ENCODE assay signal across 19 cellular contexts in genomic region chr21:22813201-22813600, GRCh38.
DNase-seq lines count a peak whose midpoint lies in the region; ATAC-seq lines count a peak whose summit lies in the region.
"Had no signal": no experiment of that assay in that cellular context is flagged by ENCODE, and none has a peak within 500 bp of the region (broad histone marks: within the 10 kb centered on the region; RNA-seq: fewer than 3 reads in every experiment).

No MANE protein-coding gene starts in this region.

- peak; percentile 10 for DNase-seq in ELR (ENCODE audit: low read depth)
- peak; percentile 80 for DNase-seq in SK-MEL-5 (ENCODE audit: low read depth, low spot score)
- peak; percentile 25 for DNase-seq in epidermal melanocyte (ENCODE audit: insufficient read length, low spot score)
- DNase-seq in nucleus accumbens (lab: John Stamatoyannopoulos, UW), result no peak
- no peak for DNase-seq in RPMI8226
- DNase-seq in iPS-NIHi11 (ENCODE audit: low spot score), result no peak
- DNase-seq: 8988T; ACHN; BE2C; C1 segment of cervical spinal cord; Caco-2; Calu3; CD4-positive, alpha-beta memory T cell; CD4-positive, CD25-positive, alpha-beta regulatory T cell; CD8-positive, alpha-beta memory T cell; DMS79 treated with DMSO at 0.1 percent for 48 hours; GDM1 had no signal

- in situ Hi-C loops in SK-MEL-5 (cut with HindIII; ENCODE audit: low pct_unique_long_range_greater_than_20kb, low sequenced_read_pairs), result no loop called here

- no peak for ATAC-seq in HG03095 (IDR thresholded peaks at IDR 0.05; ENCODE audit: unreplicated experiment)
- ATAC-seq: GM12878 had no signal

Comparison
In these comparisons a context has a peak if more than half of its experiments do, and no peak if none do; other contexts are left out.
1. DNase-seq: peak in ELR (single experiment), SK-MEL-5 (single experiment) and epidermal melanocyte (single experiment); none in nucleus accumbens (0 of 56), RPMI8226 (single experiment) and iPS-NIHi11 (single experiment).